Comparison of ENCODE assay signal across 12 cellular contexts in the genomic region with DNA sequence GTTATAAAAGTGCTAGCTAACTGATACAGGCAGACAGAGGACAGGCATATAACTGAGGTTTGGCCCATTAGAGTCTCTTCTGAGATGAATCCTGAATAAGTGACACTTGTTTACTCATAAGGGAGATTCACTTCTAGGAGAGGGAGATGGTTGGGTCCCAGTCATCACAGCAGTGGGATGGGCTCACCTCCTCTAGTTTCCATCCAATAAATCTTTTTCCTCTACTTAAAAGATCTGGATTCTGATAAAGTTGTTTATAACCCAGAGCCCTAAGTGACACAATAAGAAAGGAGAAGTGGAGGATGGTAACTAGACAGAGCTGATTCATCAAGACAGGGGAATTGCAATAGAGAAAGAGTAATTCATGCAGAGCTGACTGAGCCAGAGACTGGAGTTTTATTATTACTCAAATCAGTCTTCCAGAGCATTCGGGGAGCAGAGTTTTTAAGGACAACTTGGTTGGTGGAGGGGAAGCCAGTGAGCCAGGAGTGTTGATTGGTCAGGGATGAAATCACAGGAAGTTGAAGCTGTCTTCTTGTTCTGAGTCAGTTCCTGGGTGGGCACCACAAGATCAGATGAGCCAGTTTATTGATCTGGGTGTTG. TPM values are rescaled to one million over a fixed set of nuclear protein-coding genes. Genes with fewer than 3 reads are reported as not detected.
DNase-seq lines count a peak whose midpoint lies in the region; ATAC-seq, FAIRE-seq and TF ChIP-seq lines count a peak whose summit lies in the region.
"Not testable (repeated sequence)": the region's sequence is repeated elsewhere in the genome, so short reads cannot be mapped to it uniquely, and the experiment has no call there.
"Had no signal": no experiment of that assay in that cellular context is flagged by ENCODE, and none has a peak within 500 bp of the region (broad histone marks: within the 10 kb centered on the region; RNA-seq: fewer than 3 reads in every experiment).

No MANE protein-coding gene starts in this region.

- intact Hi-C loops in CD8-positive, alpha-beta T cell (cut with DNase I, micrococcal nuclease); GM12878 (cut with micrococcal nuclease; ENCODE audit: unreplicated experiment); left ventricle myocardium inferior (cut with micrococcal nuclease): not testable (repeated sequence)

- ATAC-seq in CD8-positive, alpha-beta T cell = not testable (repeated sequence)
- ATAC-seq in GM12878 (peak; percentile 80), upper lobe of left lung (ENCODE audit: low FRiP score in 2 of 2) (peak; percentile 68 to 79)
- ATAC-seq in natural killer cell treated with Interleukin-12 subunit alpha and Interleukin-12 subunit beta and Interleukin-15 and Interleukin-18, amount 100 ng/mL, for 72 hours = peak; percentile 85 to 91

- POLR2A ChIA-PET in CD8-positive, alpha-beta T cell (lab: Charles Lee); GM12878 (lab: Charles Lee): not testable (repeated sequence)

- not testable (repeated sequence) for H3K27ac ChIP-seq in CD8-positive, alpha-beta T cell (ENCODE audit: low read depth, low read length); GM12878 (ENCODE audit: control insufficient read depth, insufficient read depth)
- H3K27ac ChIP-seq in HL-60 (replicated peaks) = peak overlapping the region; percentile 73
- peak overlapping the region; percentile 48 for H3K27ac ChIP-seq in left ventricle myocardium inferior (replicated peaks)
- peak overlapping the region; percentile 58 to 83 (median 73) for H3K27ac ChIP-seq in upper lobe of left lung

- FAIRE-seq in GM12878 (lab: Jason Lieb, UNC) = not testable (repeated sequence)

- WGBS in GM12878 (ENCODE audit: insufficient coverage, insufficient replicate concordance, low lambda C conversion rate, missing lambda C conversion rate) = 0% methylated on average over 1 of the region's 1 CpG
- WGBS in upper lobe of left lung, 2 donors = 62 to 80% methylated on average over 1 of the region's 1 CpG

- not testable (repeated sequence) for TF ChIP-seq RAD21 in GM12878 (IDR thresholded peaks at IDR 0.05; ENCODE audit: insufficient read depth, low read depth, low read length)

- peaks cover 12% of the 10 kb centered on the region for H3K4me1 Mint-ChIP-seq in CD8-positive, alpha-beta T cell (ENCODE audit: low read depth)
- peaks cover 21% of the 10 kb centered on the region for H3K4me1 Mint-ChIP-seq in T-helper 2 cell treated with Interferon-gamma antibody and Interleukin-4, amounts not matched to agents 5 μg/mL and 100 μg/mL, for 36 hours (ENCODE audit: low read depth)
- peaks cover 18% of the 10 kb centered on the region for H3K4me1 Mint-ChIP-seq in activated T-cell treated with anti-CD3 and anti-CD28 coated beads, Interleukin-2, amount 50 U/mL, for 24 hours (ENCODE audit: low read depth)
- H3K4me1 Mint-ChIP-seq in natural killer cell treated with Interleukin-12 subunit alpha and Interleukin-12 subunit beta and Interleukin-15 and Interleukin-18, amount 100 ng/mL, for 72 hours (ENCODE audit: low read depth in 2 of 2) = peaks cover 32 to 34% of the 10 kb centered on the region in 2 donors

- not testable (repeated sequence) for DNase-seq in CD8-positive, alpha-beta T cell; activated T-cell treated with anti-CD3 and anti-CD28 coated beads, Interleukin-2, amount 50 U/mL, for 24 hours; GM12878 (ENCODE audit: low read depth, low spot score); left ventricle myocardium inferior; natural killer cell treated with Interleukin-12 subunit alpha and Interleukin-12 subunit beta and Interleukin-15 and Interleukin-18, amount 100 ng/mL, for 72 hours (ENCODE audit: low spot score); upper lobe of left lung
- DNase-seq in HL-60 (ENCODE audit: low read depth in 1 of 2, low spot score in 1 of 2) = peak in 1 of 2 experiments; percentile 35
- DNase-seq in T-helper 2 cell treated with Interferon-gamma antibody and Interleukin-4, amounts not matched to agents 5 μg/mL and 100 μg/mL, for 36 hours (ENCODE audit: low spot score) = peak; percentile 59

- H3K4me2 ChIP-seq in GM12878 (ENCODE audit: control insufficient read depth, insufficient read depth) = not testable (repeated sequence)

- H3K79me2 ChIP-seq in GM12878 (ENCODE audit: control insufficient read depth, insufficient read depth, low read length) = not testable (repeated sequence)

- CTCF ChIA-PET in CD8-positive, alpha-beta T cell (lab: Charles Lee); GM12878 (lab: Yijun Ruan, JAX): not testable (repeated sequence)

- not testable (repeated sequence) for TF ChIP-seq CTCF in CD8-positive, alpha-beta T cell (IDR thresholded peaks at IDR 0.05); HL-60 (IDR thresholded peaks at IDR 0.05; ENCODE audit: insufficient read depth, low read length); GM12878 (IDR thresholded peaks at IDR 0.05 in 2 of 3, conservative IDR thresholded peaks at IDR 0.05 in 1 of 3; ENCODE audit: control insufficient read depth in 2 of 3, extremely low read depth in 1 of 3, insufficient read depth in 1 of 3, low read depth in 3 of 3, low read length in 3 of 3); left ventricle myocardium inferior (IDR thresholded peaks at IDR 0.05; ENCODE audit: borderline replicate concordance); upper lobe of left lung (IDR thresholded peaks at IDR 0.05)

- H3K4me3 Mint-ChIP-seq in CD8-positive, alpha-beta T cell; activated T-cell treated with anti-CD3 and anti-CD28 coated beads, Interleukin-2, amount 50 U/mL, for 24 hours: not testable (repeated sequence)
- peak overlapping the region; percentile 51 for H3K4me3 Mint-ChIP-seq in T-helper 2 cell treated with Interferon-gamma antibody and Interleukin-4, amounts not matched to agents 5 μg/mL and 100 μg/mL, for 36 hours
- H3K4me3 Mint-ChIP-seq in natural killer cell treated with Interleukin-12 subunit alpha and Interleukin-12 subunit beta and Interleukin-15 and Interleukin-18, amount 100 ng/mL, for 72 hours = peak overlapping the region; percentile 75

- RAD21 ChIA-PET in GM12878 (lab: Charles Lee; ENCODE audit: unreplicated experiment) = not testable (repeated sequence)

- H3K4me3 ChIP-seq in CD8-positive, alpha-beta T cell (ENCODE audit: low read depth, low read length); HL-60 (replicated peaks; ENCODE audit: insufficient read depth, low read length); GM12878; left ventricle myocardium inferior; upper lobe of left lung: not testable (repeated sequence)

- not testable (repeated sequence) for H3K36me3 ChIP-seq in CD8-positive, alpha-beta T cell (ENCODE audit: insufficient read depth, low read length); GM12878 (ENCODE audit: control insufficient read depth in 2 of 2, insufficient read depth in 2 of 2, low read length in 1 of 2); left ventricle myocardium inferior; upper lobe of left lung

- H3K4me1 ChIP-seq in CD8-positive, alpha-beta T cell (ENCODE audit: insufficient read depth, low read length); GM12878 (ENCODE audit: control insufficient read depth, insufficient read depth, low read length); left ventricle myocardium inferior; upper lobe of left lung: not testable (repeated sequence)

- not testable (repeated sequence) for H4K20me1 ChIP-seq in GM12878 (ENCODE audit: control insufficient read depth, insufficient read depth)

- H2AFZ ChIP-seq in GM12878 (ENCODE audit: control insufficient read depth, low read depth, low read length) = not testable (repeated sequence)

- BruUV-seq in GM12878 (replicated peaks; lab: Mats Ljungman, UMichigan) = not testable (repeated sequence)

- H3K27me3 Mint-ChIP-seq in CD8-positive, alpha-beta T cell (ENCODE audit: low read depth); T-helper 2 cell treated with Interferon-gamma antibody and Interleukin-4, amounts not matched to agents 5 μg/mL and 100 μg/mL, for 36 hours (ENCODE audit: low read depth); activated T-cell treated with anti-CD3 and anti-CD28 coated beads, Interleukin-2, amount 50 U/mL, for 24 hours; natural killer cell treated with Interleukin-12 subunit alpha and Interleukin-12 subunit beta and Interleukin-15 and Interleukin-18, amount 100 ng/mL, for 72 hours: not testable (repeated sequence)

- H3K9me3 ChIP-seq in CD8-positive, alpha-beta T cell (ENCODE audit: low read length); GM12878 (replicated peaks; ENCODE audit: control insufficient read depth, insufficient read depth, low read length); left ventricle myocardium inferior (replicated peaks); upper lobe of left lung: not testable (repeated sequence)

- H3K9me3 Mint-ChIP-seq in CD8-positive, alpha-beta T cell; T-helper 2 cell treated with Interferon-gamma antibody and Interleukin-4, amounts not matched to agents 5 μg/mL and 100 μg/mL, for 36 hours; activated T-cell treated with anti-CD3 and anti-CD28 coated beads, Interleukin-2, amount 50 U/mL, for 24 hours; natural killer cell treated with Interleukin-12 subunit alpha and Interleukin-12 subunit beta and Interleukin-15 and Interleukin-18, amount 100 ng/mL, for 72 hours: not testable (repeated sequence)

- H3K27ac Mint-ChIP-seq in CD8-positive, alpha-beta T cell = peak overlapping the region; percentile 55
- H3K27ac Mint-ChIP-seq in T-helper 2 cell treated with Interferon-gamma antibody and Interleukin-4, amounts not matched to agents 5 μg/mL and 100 μg/mL, for 36 hours = peak overlapping the region; percentile 79
- peak overlapping the region; percentile 71 for H3K27ac Mint-ChIP-seq in activated T-cell treated with anti-CD3 and anti-CD28 coated beads, Interleukin-2, amount 50 U/mL, for 24 hours
- peak overlapping the region; percentile 79 to 80 for H3K27ac Mint-ChIP-seq in natural killer cell treated with Interleukin-12 subunit alpha and Interleukin-12 subunit beta and Interleukin-15 and Interleukin-18, amount 100 ng/mL, for 72 hours

- H3K27me3 ChIP-seq in CD8-positive, alpha-beta T cell (ENCODE audit: insufficient read depth, low read length); HL-60 (ENCODE audit: insufficient read depth, poor library complexity, severe bottlenecking); GM12878 (replicated peaks in 1 of 2; ENCODE audit: control insufficient read depth in 2 of 2, insufficient read depth in 2 of 2, low read length in 1 of 2); left ventricle myocardium inferior (ENCODE audit: low read depth); upper lobe of left lung: not testable (repeated sequence)

- SMC1A ChIA-PET in GM12878 (lab: Charles Lee; ENCODE audit: uncharacterized antibody, unreplicated experiment) = not testable (repeated sequence)

- H3K9ac ChIP-seq in GM12878 (ENCODE audit: control insufficient read depth, insufficient read depth, low read length) = not testable (repeated sequence)

- in situ Hi-C loops in GM12878 (cut with MboI) = not testable (repeated sequence)

- TF ChIP-seq EP300 in GM12878 (IDR thresholded peaks at IDR 0.05; ENCODE audit: borderline replicate concordance in 1 of 2, control insufficient read depth in 1 of 2, low read depth in 2 of 2, low read length in 2 of 2); upper lobe of left lung (IDR thresholded peaks at IDR 0.05): not testable (repeated sequence)

- TF ChIP-seq POLR2A in GM12878 (IDR thresholded peaks at IDR 0.05; ENCODE audit: low read depth, low read length); upper lobe of left lung (IDR thresholded peaks at IDR 0.05): not testable (repeated sequence)

- H3K36me3 Mint-ChIP-seq in CD8-positive, alpha-beta T cell; T-helper 2 cell treated with Interferon-gamma antibody and Interleukin-4, amounts not matched to agents 5 μg/mL and 100 μg/mL, for 36 hours (ENCODE audit: low read depth); activated T-cell treated with anti-CD3 and anti-CD28 coated beads, Interleukin-2, amount 50 U/mL, for 24 hours (ENCODE audit: low read depth); natural killer cell treated with Interleukin-12 subunit alpha and Interleukin-12 subunit beta and Interleukin-15 and Interleukin-18, amount 100 ng/mL, for 72 hours: not testable (repeated sequence)

RNA-seq across cellular contexts. Expression of a gene that starts 5.3 kb away (rescaled TPM):
- total RNA-seq in CD8-positive, alpha-beta T cell = under 1 TPM; 0.98 to 1.00 TPM
- total RNA-seq in GM12878 (2013; cell fraction: nucleolus; rRNA removed) = not detected in 2 replicates
- total RNA-seq in GM12878 (2014; rRNA removed) = 0.05 TPM in 1 of 2 replicates, not detected in the other
- total RNA-seq in GM12878 (2014; rRNA removed; fragmentation: Illumina TruSeq; extraction: Trizol) = not detected in 2 replicates
- total RNA-seq in GM12878 (2021) = 0.10 TPM in 1 of 2 replicates, not detected in the other
- polyA plus RNA-seq in GM12878 (2011; ENCODE audit: low read depth) = not detected
- polyA plus RNA-seq in GM12878 (2011; rRNA removed) = not detected in 2 replicates
- not detected in 2 replicates for polyA plus RNA-seq in GM12878 (2011; cell fraction: cytosol; rRNA removed)
- polyA plus RNA-seq in GM12878 (2011; cell fraction: nucleus; rRNA removed) = 0.06 TPM in 1 of 2 replicates, not detected in the other
- polyA plus RNA-seq in GM12878 (2012) = not detected in 2 replicates
- polyA plus RNA-seq in GM12878 (2014; fragmentation: Illumina TruSeq; extraction: Trizol) = not detected in 2 replicates
- polyA plus RNA-seq in GM12878 (2014; fragmentation: Nextera tagmentation; extraction: Ambion mirVana) = not detected
- polyA plus RNA-seq in GM12878 (2014; rRNA removed) = not detected in 2 replicates
- under 1 TPM in 1 of 2 experiments, not detected in 1; 0.09 TPM for polyA plus RNA-seq in GM12878 (2016; fragmentation: Nextera tagmentation; extraction: Ambion mirVana)
- 0.10 TPM in 1 of 2 replicates, not detected in the other for polyA minus RNA-seq in GM12878 (2011; rRNA and poly(A)+ RNA removed)
- not detected in 2 replicates for polyA minus RNA-seq in GM12878 (2011; cell fraction: cytosol; rRNA and poly(A)+ RNA removed)
- not detected in 2 replicates for polyA minus RNA-seq in GM12878 (2011; cell fraction: nucleus; rRNA and poly(A)+ RNA removed)
- 15.0 TPM for total RNA-seq in left ventricle myocardium inferior
- 100 to 1,000 TPM in 1 of 2 donors, 10 to 100 TPM in 1; 34.5 to 150 TPM for total RNA-seq in natural killer cell treated with Interleukin-12 subunit alpha and Interleukin-12 subunit beta and Interleukin-15 and Interleukin-18, amount 100 ng/mL, for 72 hours
- total RNA-seq in upper lobe of left lung = 100 to 1,000 TPM in 2 of 6 donors, 10 to 100 TPM in 4; 20.8 to 237 (median 82.8) TPM
- total RNA-seq: A673, dermis microvascular lymphatic vessel endothelial cell, progenitor cell of endocrine pancreas had no signal
- polyA plus RNA-seq: BJ had no signal

RNA-seq across cellular contexts. Expression of a gene that starts 30.6 kb away (rescaled TPM):
- under 1 TPM; 0.17 to 0.30 TPM for total RNA-seq in CD8-positive, alpha-beta T cell
- 16.8 and 21.0 TPM in 2 replicates for total RNA-seq in GM12878 (2013; cell fraction: nucleolus; rRNA removed)
- total RNA-seq in GM12878 (2014; rRNA removed) (0.65 and 0.96 TPM in 2 replicates), GM12878 (2014; rRNA removed; fragmentation: Illumina TruSeq; extraction: Trizol) (0.18 and 0.36 TPM in 2 replicates), GM12878 (2021) (1.6 and 1.8 TPM in 2 replicates), left ventricle myocardium inferior (0.58 TPM), upper lobe of left lung (10 to 100 TPM; 10.8 to 37.7 (median 15.9) TPM)
- polyA plus RNA-seq in GM12878 (2011; ENCODE audit: low read depth) = 0.81 TPM
- polyA plus RNA-seq in GM12878 (2011; rRNA removed) (0.06 and 0.18 TPM in 2 replicates), GM12878 (2014; fragmentation: Illumina TruSeq; extraction: Trizol) (0.12 and 0.16 TPM in 2 replicates), GM12878 (2014; fragmentation: Nextera tagmentation; extraction: Ambion mirVana) (under 1 TPM; 0.05 to 0.09 TPM), GM12878 (2014; rRNA removed) (1.2 and 1.5 TPM in 2 replicates), GM12878 (2016; fragmentation: Nextera tagmentation; extraction: Ambion mirVana) (1 to 10 TPM; 8.5 to 8.8 TPM)
- polyA plus RNA-seq in GM12878 (2011; cell fraction: cytosol; rRNA removed) = 0.42 and 0.64 TPM in 2 replicates
- polyA plus RNA-seq in GM12878 (2011; cell fraction: nucleus; rRNA removed) = 2.0 and 4.2 TPM in 2 replicates
- polyA plus RNA-seq in GM12878 (2012) = 1.1 and 1.4 TPM in 2 replicates
- 0.15 and 0.41 TPM in 2 replicates for polyA minus RNA-seq in GM12878 (2011; rRNA and poly(A)+ RNA removed)
- 0.94 TPM in 1 of 2 replicates, not detected in the other for polyA minus RNA-seq in GM12878 (2011; cell fraction: cytosol; rRNA and poly(A)+ RNA removed)
- polyA minus RNA-seq in GM12878 (2011; cell fraction: nucleus; rRNA and poly(A)+ RNA removed) = 1.1 and 5.1 TPM in 2 replicates
- total RNA-seq in natural killer cell treated with Interleukin-12 subunit alpha and Interleukin-12 subunit beta and Interleukin-15 and Interleukin-18, amount 100 ng/mL, for 72 hours = 1 to 10 TPM; 3.3 to 5.9 TPM
- total RNA-seq: progenitor cell of endocrine pancreas had no signal

RNA-seq across cellular contexts. Expression of a gene that starts 49.7 kb away (rescaled TPM):
- under 1 TPM; 0.31 to 0.46 TPM for total RNA-seq in CD8-positive, alpha-beta T cell
- 7.9 and 10.6 TPM in 2 replicates for total RNA-seq in GM12878 (2013; cell fraction: nucleolus; rRNA removed)
- 5.0 and 5.7 TPM in 2 replicates for total RNA-seq in GM12878 (2014; rRNA removed)
- total RNA-seq in GM12878 (2014; rRNA removed; fragmentation: Illumina TruSeq; extraction: Trizol) = 5.3 and 7.0 TPM in 2 replicates
- 6.4 and 6.9 TPM in 2 replicates for total RNA-seq in GM12878 (2021)
- 0.41 TPM for polyA plus RNA-seq in GM12878 (2011; ENCODE audit: low read depth)
- 2.3 and 3.7 TPM in 2 replicates for polyA plus RNA-seq in GM12878 (2011; rRNA removed)
- 1.0 TPM in 2 replicates for polyA plus RNA-seq in GM12878 (2011; cell fraction: cytosol; rRNA removed)
- 2.4 and 2.9 TPM in 2 replicates for polyA plus RNA-seq in GM12878 (2011; cell fraction: nucleus; rRNA removed)
- polyA plus RNA-seq in GM12878 (2012) = 1.2 and 1.4 TPM in 2 replicates
- 7.4 and 9.3 TPM in 2 replicates for polyA plus RNA-seq in GM12878 (2014; fragmentation: Illumina TruSeq; extraction: Trizol)
- polyA plus RNA-seq in GM12878 (2014; fragmentation: Nextera tagmentation; extraction: Ambion mirVana) = 1 to 10 TPM; 3.8 to 4.2 TPM
- 3.2 and 3.3 TPM in 2 replicates for polyA plus RNA-seq in GM12878 (2014; rRNA removed)
- 1 to 10 TPM; 3.1 to 3.6 TPM for polyA plus RNA-seq in GM12878 (2016; fragmentation: Nextera tagmentation; extraction: Ambion mirVana)
- 1.5 and 1.8 TPM in 2 replicates for polyA minus RNA-seq in GM12878 (2011; rRNA and poly(A)+ RNA removed)
- 0.53 and 1.0 TPM in 2 replicates for polyA minus RNA-seq in GM12878 (2011; cell fraction: cytosol; rRNA and poly(A)+ RNA removed)
- 1.3 and 2.4 TPM in 2 replicates for polyA minus RNA-seq in GM12878 (2011; cell fraction: nucleus; rRNA and poly(A)+ RNA removed)
- 13.0 TPM for total RNA-seq in left ventricle myocardium inferior
- 1 to 10 TPM in 1 of 2 donors, under 1 TPM in 1; 0.86 to 1.5 TPM for total RNA-seq in natural killer cell treated with Interleukin-12 subunit alpha and Interleukin-12 subunit beta and Interleukin-15 and Interleukin-18, amount 100 ng/mL, for 72 hours
- total RNA-seq in upper lobe of left lung = 100 to 1,000 TPM in 4 of 6 donors, 10 to 100 TPM in 2; 94.6 to 273 (median 160) TPM
- total RNA-seq: A673, progenitor cell of endocrine pancreas had no signal
